ENCODE assay signal across 34 cellular contexts in the genomic region with DNA sequence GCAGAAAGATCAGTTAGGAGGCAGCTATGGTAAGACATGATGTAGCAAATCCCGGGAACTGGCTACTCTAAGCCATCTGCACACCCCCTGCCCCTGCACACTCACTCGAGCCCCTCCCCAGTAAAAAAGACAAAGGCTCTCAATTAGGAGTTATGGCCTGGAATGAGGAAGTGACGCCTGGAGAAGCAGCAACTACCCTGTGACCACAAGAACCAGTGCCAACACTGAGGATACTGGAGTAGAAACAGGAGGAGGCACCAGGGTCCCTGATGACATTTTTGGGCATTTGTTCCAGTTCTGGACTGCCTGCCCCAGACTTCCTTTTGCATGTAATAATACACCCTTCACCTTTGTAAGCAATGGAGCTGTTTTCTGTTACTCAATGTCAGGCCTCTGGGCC. TPM values are rescaled to one million over a fixed set of nuclear protein-coding genes. Genes with fewer than 3 reads are reported as not detected.
DNase-seq lines count a peak whose midpoint lies in the region; ATAC-seq, FAIRE-seq and TF ChIP-seq lines count a peak whose summit lies in the region.
"Had no signal": no experiment of that assay in that cellular context is flagged by ENCODE, and none has a peak within 500 bp of the region (broad histone marks: within the 10 kb centered on the region; RNA-seq: fewer than 3 reads in every experiment).

No MANE protein-coding gene starts in this region.

- H3K27me3 Mint-ChIP-seq in stimulated activated naive CD8-positive, alpha-beta T cell treated with anti-CD3 and anti-CD28 coated beads, Interleukin-15, amount 100 ng/mL, for 72 hours = peaks cover 39% of the 10 kb centered on the region

- H2BK15ac ChIP-seq in H1 (ENCODE audit: low read length) = no peak overlapping the region

- no peak overlapping the region for H4K5ac ChIP-seq in H1 (ENCODE audit: insufficient read length, low read depth, low read length)

- H2BK5ac ChIP-seq in H1 (ENCODE audit: low read depth, low read length) = no peak overlapping the region

- 0 out of 2 replicates have a peak overlapping the region, but pooled peaks have one; percentile 9 for H2BK20ac ChIP-seq in H1 (ENCODE audit: low read length)

- H4K91ac ChIP-seq in H1 (replicated peaks; ENCODE audit: insufficient read length, low read length) = no peak overlapping the region

- no peak overlapping the region for H3K18ac ChIP-seq in H1 (ENCODE audit: extremely low read depth, low read length)

- CTCF ChIA-PET in H1 (lab: Charles Lee; ENCODE audit: partially characterized antibody) = interaction anchor here (1.0 to 8.5 kb wide), 4 partner anchors 10 to 77 kb away, joined by 3 to 87 read pairs (median 4); no protein-coding TSS in a partner anchor

- no peak overlapping the region for H2AK5ac ChIP-seq in H1 (ENCODE audit: low read depth, low read length)

- no peak overlapping the region for H3K56ac ChIP-seq in H1 (replicated peaks; ENCODE audit: insufficient read length, low read depth, low read length)

- H3K9me3 Mint-ChIP-seq in stimulated activated naive CD8-positive, alpha-beta T cell treated with anti-CD3 and anti-CD28 coated beads, Interleukin-15, amount 100 ng/mL, for 72 hours = no peaks in the 10 kb centered on the region
- H3K9me3 Mint-ChIP-seq: activated CD4-positive, alpha-beta memory T cell treated with anti-CD3 and anti-CD28 coated beads, Interleukin-2, amount 10 ng/mL, durations not matched to agents 7 days and 5 days; activated naive CD4-positive, alpha-beta T cell treated with anti-CD3 and anti-CD28 coated beads, Interleukin-2, amount 10 ng/mL, durations not matched to agents 7 days and 5 days; central memory CD8-positive, alpha-beta T cell; HFFc6; T-helper 1 cell treated with Interleukin-12 subunit alpha and Interleukin-12 subunit beta and Interleukin-4 antibody, amounts not matched to agents 30 μg/mL and 1 μg/mL, for 36 hours; type B pancreatic cell had no signal

- H4K20me1 ChIP-seq in OCI-LY1 (ENCODE audit: insufficient read depth, low read length) = no peaks in the 10 kb centered on the region
- no peaks in the 10 kb centered on the region for H4K20me1 ChIP-seq in H1 (replicated peaks in 1 of 2; ENCODE audit: control insufficient read depth in 1 of 2, insufficient read depth in 2 of 2, low read length in 2 of 2)

- no peak for TF ChIP-seq RAD21 in H1 (IDR thresholded peaks at IDR 0.05 in 1 of 2, conservative IDR thresholded peaks at IDR 0.05 in 1 of 2; ENCODE audit: low read depth in 2 of 2, low read length in 2 of 2)

- H3K9me2 ChIP-seq in OCI-LY1 (ENCODE audit: low read depth, low read length) = no peaks in the 10 kb centered on the region

- no peak overlapping the region for H3K14ac ChIP-seq in H1 (ENCODE audit: insufficient read length)

- POLR2A ChIA-PET in H1 (lab: Charles Lee; ENCODE audit: partially characterized antibody) = no interaction called here

- H2AFZ ChIP-seq in OCI-LY1 (ENCODE audit: low read length) (no peak overlapping the region), H1 (ENCODE audit: low read length) (no peak overlapping the region)
- H2AFZ ChIP-seq: GM23248 had no signal

- no peak overlapping the region for H4K8ac ChIP-seq in H1 (ENCODE audit: extremely low read depth, insufficient read depth, low read length)

- no peak overlapping the region for H3K23ac ChIP-seq in H1 (ENCODE audit: insufficient read length)

- H3K36me3 ChIP-seq in OCI-LY1 (ENCODE audit: insufficient read depth, low read length) = peaks cover 51% of the 10 kb centered on the region
- H3K36me3 ChIP-seq in H1 (ENCODE audit: control insufficient read depth in 2 of 4, insufficient read depth in 4 of 4, low read length in 3 of 4) = no peaks in the 10 kb centered on the region
- H3K36me3 ChIP-seq in suprapubic skin = no peaks in the 10 kb centered on the region
- H3K36me3 ChIP-seq: adrenal gland, gastrocnemius medialis, sigmoid colon had no signal

- H3K9ac ChIP-seq in OCI-LY1 (ENCODE audit: low read length) = no peak overlapping the region
- H3K9ac ChIP-seq in H1 (replicated peaks in 1 of 4; ENCODE audit: extremely low read depth in 1 of 4, low read depth in 3 of 4, low read length in 3 of 4) = no peak overlapping the region
- H3K9ac ChIP-seq: GM23248, KMS-11 had no signal

- H2BK12ac ChIP-seq in H1 (ENCODE audit: low read depth, low read length) = no peak overlapping the region

- peaks cover 11% of the 10 kb centered on the region for H3K4me1 Mint-ChIP-seq in stimulated activated naive CD8-positive, alpha-beta T cell treated with anti-CD3 and anti-CD28 coated beads, Interleukin-15, amount 100 ng/mL, for 72 hours

- H3K4me1 ChIP-seq in OCI-LY1 (ENCODE audit: insufficient read depth, low read length, severe bottlenecking) (peaks cover 41% of the 10 kb centered on the region), H1 (replicated peaks in 1 of 4; ENCODE audit: control insufficient read depth in 3 of 4, insufficient read depth in 4 of 4, low read length in 3 of 4) (peaks cover 0 to 3% (median 2%) of the 10 kb centered on the region in 4 experiments; a peak in 2 of 7 replicates), suprapubic skin (no peaks in the 10 kb centered on the region)
- H3K4me1 ChIP-seq: adrenal gland, gastrocnemius medialis, sigmoid colon had no signal

- no peak overlapping the region for H3K4ac ChIP-seq in H1 (replicated peaks; ENCODE audit: insufficient read length, low read depth, low read length)

- H2BK120ac ChIP-seq in H1 (replicated peaks; ENCODE audit: low read depth, low read length) = no peak overlapping the region

- no peaks in the 10 kb centered on the region for H3K79me1 ChIP-seq in H1 (ENCODE audit: low read depth, low read length)

- no peak for ATAC-seq in GM19395 (IDR thresholded peaks at IDR 0.05; ENCODE audit: unreplicated experiment)
- ATAC-seq in stimulated activated naive CD8-positive, alpha-beta T cell treated with anti-CD3 and anti-CD28 coated beads, Interleukin-15, amount 100 ng/mL, for 72 hours = no peak
- ATAC-seq: gastrocnemius medialis; naive thymus-derived CD8-positive, alpha-beta T cell had no signal

- FAIRE-seq in H1 (lab: Jason Lieb, UNC) = no peak
- FAIRE-seq: endothelial cell of umbilical vein, HTR-8/SVneo had no signal

- H3K27ac ChIP-seq in OCI-LY1 (ENCODE audit: low read depth, low read length, poor library complexity, severe bottlenecking) (no peak overlapping the region), H1 (ENCODE audit: low read depth, low read length) (no peak overlapping the region), suprapubic skin (no peak overlapping the region)
- H3K27ac ChIP-seq: adrenal gland, dorsolateral prefrontal cortex, gastrocnemius medialis, GM23248, KMS-11, RWPE1, sigmoid colon, SK-N-MC had no signal

- TF ChIP-seq POLR2A in H1 (IDR thresholded peaks at IDR 0.05; ENCODE audit: control extremely low read depth in 1 of 2, low read depth in 2 of 2, low read length in 2 of 2) = no peak
- TF ChIP-seq POLR2A in suprapubic skin (IDR thresholded peaks at IDR 0.05) = no peak

- no peak overlapping the region for H3K4me3 Mint-ChIP-seq in stimulated activated naive CD8-positive, alpha-beta T cell treated with anti-CD3 and anti-CD28 coated beads, Interleukin-15, amount 100 ng/mL, for 72 hours
- H3K4me3 Mint-ChIP-seq: activated CD4-positive, alpha-beta memory T cell treated with anti-CD3 and anti-CD28 coated beads, Interleukin-2, amount 10 ng/mL, durations not matched to agents 7 days and 5 days; activated naive CD4-positive, alpha-beta T cell treated with anti-CD3 and anti-CD28 coated beads, Interleukin-2, amount 10 ng/mL, durations not matched to agents 7 days and 5 days; central memory CD8-positive, alpha-beta T cell; HFFc6; naive thymus-derived CD8-positive, alpha-beta T cell; T-helper 1 cell treated with Interleukin-12 subunit alpha and Interleukin-12 subunit beta and Interleukin-4 antibody, amounts not matched to agents 30 μg/mL and 1 μg/mL, for 36 hours; type B pancreatic cell had no signal

- TF ChIP-seq EP300 in H1 (IDR thresholded peaks at IDR 0.05; ENCODE audit: borderline replicate concordance in 1 of 2, low read depth in 2 of 2, low read length in 2 of 2) = no peak
- no peak for TF ChIP-seq EP300 in suprapubic skin (IDR thresholded peaks at IDR 0.05)

- H3K27me3 ChIP-seq in OCI-LY1 (ENCODE audit: insufficient read depth, low read length) (no peaks in the 10 kb centered on the region), H1 (replicated peaks in 1 of 4; ENCODE audit: control insufficient read depth in 3 of 4, extremely low read depth in 1 of 4, insufficient read depth in 3 of 4, low read length in 3 of 4) (peaks cover 0 to 2% (median 0%) of the 10 kb centered on the region in 4 experiments; a peak in 1 of 7 replicates), suprapubic skin (peaks cover 27% of the 10 kb centered on the region)

- TF ChIP-seq CTCF in OCI-LY1 (IDR thresholded peaks at IDR 0.05; ENCODE audit: low read length) (no peak), H1 (IDR thresholded peaks at IDR 0.05; ENCODE audit: control extremely low read depth in 1 of 3, insufficient read depth in 1 of 3, low read depth in 1 of 3, low read length in 3 of 3) (no peak), suprapubic skin (IDR thresholded peaks at IDR 0.05) (no peak)

- H3K27ac Mint-ChIP-seq in stimulated activated naive CD8-positive, alpha-beta T cell treated with anti-CD3 and anti-CD28 coated beads, Interleukin-15, amount 100 ng/mL, for 72 hours = no peak overlapping the region
- H3K27ac Mint-ChIP-seq: activated CD4-positive, alpha-beta memory T cell treated with anti-CD3 and anti-CD28 coated beads, Interleukin-2, amount 10 ng/mL, durations not matched to agents 7 days and 5 days; activated naive CD4-positive, alpha-beta T cell treated with anti-CD3 and anti-CD28 coated beads, Interleukin-2, amount 10 ng/mL, durations not matched to agents 7 days and 5 days; HFFc6; naive thymus-derived CD8-positive, alpha-beta T cell; progenitor cell of endocrine pancreas; T-helper 1 cell treated with Interleukin-12 subunit alpha and Interleukin-12 subunit beta and Interleukin-4 antibody, amounts not matched to agents 30 μg/mL and 1 μg/mL, for 36 hours; type B pancreatic cell had no signal

- H3K9me3 ChIP-seq in OCI-LY1 (ENCODE audit: low read length) (no peaks in the 10 kb centered on the region), H1 (ENCODE audit: insufficient read depth in 2 of 2, low read depth in 1 of 2, low read length in 1 of 2) (no peaks in the 10 kb centered on the region), suprapubic skin (no peaks in the 10 kb centered on the region)
- H3K9me3 ChIP-seq: adrenal gland, gastrocnemius medialis, sigmoid colon had no signal

- H3K4me2 ChIP-seq in OCI-LY1 (ENCODE audit: low read length) = 0 out of 2 replicates have a peak overlapping the region, but pooled peaks have one; percentile 7
- H3K4me2 ChIP-seq in H1 (ENCODE audit: insufficient read depth in 1 of 2, low read depth in 2 of 2, low read length in 2 of 2) = no peak overlapping the region
- H3K4me2 ChIP-seq: KMS-11 had no signal

- H3K79me2 ChIP-seq in OCI-LY1 (ENCODE audit: insufficient read depth, low read length) (peaks cover 30% of the 10 kb centered on the region), H1 (ENCODE audit: control insufficient read depth in 1 of 2, insufficient read depth in 2 of 2, low read length in 2 of 2) (no peaks in the 10 kb centered on the region)

- DNase-seq in SIG-M5 treated with dmso at 0.1 percent for 504 hours (lab: John Stamatoyannopoulos, UW; ENCODE audit: unreplicated experiment) (peak; percentile 9), SIG-M5 (lab: John Stamatoyannopoulos, UW) (no peak), H1 (ENCODE audit: low read depth in 1 of 2, low spot score in 2 of 2) (peak in 1 of 2 experiments; percentile 35), suprapubic skin (ENCODE audit: low spot score in 2 of 2) (no peak), NCI-H1436 (lab: John Stamatoyannopoulos, UW) (no peak)
- DNase-seq in stimulated activated naive CD8-positive, alpha-beta T cell treated with anti-CD3 and anti-CD28 coated beads, Interleukin-15, amount 100 ng/mL, for 72 hours = no peak
- DNase-seq: 8988T; activated CD4-positive, alpha-beta memory T cell treated with anti-CD3 and anti-CD28 coated beads, Interleukin-2, amount 10 ng/mL, durations not matched to agents 7 days and 5 days; activated CD8-positive, alpha-beta memory T cell treated with anti-CD3 and anti-CD28 coated beads, Interleukin-2, amount 50 U/mL, for 48 hours; activated naive CD4-positive, alpha-beta T cell treated with anti-CD3 and anti-CD28 coated beads, Interleukin-2, amount 10 ng/mL, durations not matched to agents 7 days and 5 days; adrenal gland; dorsolateral prefrontal cortex; gastrocnemius medialis; GDM1; GM23248; HFFc6; naive thymus-derived CD8-positive, alpha-beta T cell; NCI-H748 treated with DMSO at 0.1 percent for 48 hours; nucleus accumbens; sigmoid colon; stimulated activated CD4-positive, alpha-beta T cell treated with anti-CD3 and anti-CD28 coated beads, Interleukin-12 subunit alpha, Interleukin-12 subunit beta, amount 100 ng/mL, for 4 hours; stimulated activated CD4-positive, alpha-beta T cell treated with anti-CD3 and anti-CD28 coated beads, Interleukin-4, amount 100 ng/mL, for 1 hour had no signal

- H3K23me2 ChIP-seq in H1 (ENCODE audit: low read depth, low read length) = no peaks in the 10 kb centered on the region

- H3F3A ChIP-seq in OCI-LY1 (ENCODE audit: insufficient read depth, low read length) = no peaks in the 10 kb centered on the region

- 86% methylated on average over 3 of the region's 3 CpGs; no CpG with 5 or more reads in 1 of the 2 experiments for WGBS in H1 (ENCODE audit: extremely low coverage in 1 of 2, insufficient coverage in 1 of 2, insufficient read length in 1 of 2, insufficient replicate concordance in 2 of 2, low coverage in 1 of 2, low lambda C conversion rate in 2 of 2, missing lambda C conversion rate in 1 of 2), 2 experiments
- WGBS in suprapubic skin = 50% methylated on average over 3 of the region's 3 CpGs

- no peak overlapping the region for H3K4me3 ChIP-seq in OCI-LY1 (ENCODE audit: low read depth, low read length, poor library complexity, severe bottlenecking)
- H3K4me3 ChIP-seq in H1 (ENCODE audit: extremely low read depth in 1 of 4, insufficient read depth in 2 of 4, low read depth in 3 of 4, low read length in 4 of 4) = no peak overlapping the region
- H3K4me3 ChIP-seq in suprapubic skin = no peak overlapping the region
- H3K4me3 ChIP-seq: adrenal gland, dorsolateral prefrontal cortex, gastrocnemius medialis, GM23248, lung, sigmoid colon, SK-N-MC had no signal

RNA-seq across cellular contexts. Expression of gene HMGXB4, which starts 30.0 kb away (rescaled TPM):
- total RNA-seq in H1 (2021; fragmentation: NEBNext Ultra II Directional; extraction: Animal tissue kit (Norgen Biotek cat#: 25700)) = 38.3 and 41.3 TPM in 2 replicates
- polyA plus RNA-seq in H1 (2011; rRNA removed) = 12.7 and 20.9 TPM in 2 replicates
- polyA plus RNA-seq in H1 (2011; cell fraction: cytosol; rRNA removed) = 25.6 TPM
- 17.6 TPM for polyA plus RNA-seq in H1 (2011; cell fraction: nucleus; rRNA removed)
- 23.8 to 34.3 TPM (median 24.8 TPM) in 4 replicates for polyA plus RNA-seq in H1 (2012, experiment 1 of 2)
- 2.9 TPM for polyA plus RNA-seq in H1 (2012, experiment 2 of 2)
- 31.9 TPM for polyA plus RNA-seq in H1 (2013, experiment 1 of 2)
- polyA plus RNA-seq in H1 (2013, experiment 2 of 2) = 32.0 TPM
- polyA minus RNA-seq in H1 (2011; rRNA and poly(A)+ RNA removed) = 41.4 and 49.8 TPM in 2 replicates
- 17.2 TPM for polyA minus RNA-seq in H1 (2011; cell fraction: cytosol; rRNA and poly(A)+ RNA removed)
- 74.6 TPM for polyA minus RNA-seq in H1 (2011; cell fraction: nucleus; rRNA and poly(A)+ RNA removed)
- total RNA-seq in suprapubic skin = 10 to 100 TPM; 15.0 to 39.3 (median 20.3) TPM
